8 cellular contexts compared by ENCODE assay signal in genomic region chr11:129280027-129280811, GRCh38.
DNase-seq lines count a peak whose midpoint lies in the region; ATAC-seq, FAIRE-seq and TF ChIP-seq lines count a peak whose summit lies in the region.

No MANE protein-coding gene starts in this region.

- DNase-seq in H54 (ENCODE audit: insufficient read length, low spot score), result no peak
- DNase-seq in NT2/D1 (ENCODE audit: low read depth, low spot score), result no peak
- no peak for DNase-seq in body of pancreas
- DNase-seq in mesenchymal stem cell, result peak; percentile 12
- no peak for DNase-seq in thoracic aorta (ENCODE audit: low spot score)
- DNase-seq in NAMALWA (ENCODE audit: low spot score), result no peak
- no peak for DNase-seq in NK-92 treated with Interleukin-12 subunit alpha and Interleukin-12 subunit beta, amount 100 ng/mL, for 24 hours (lab: John Stamatoyannopoulos, UW)
- DNase-seq in NCI-H128 (lab: John Stamatoyannopoulos, UW; ENCODE audit: unreplicated experiment), result no peak

- H2BK120ac ChIP-seq in mesenchymal stem cell (ENCODE audit: low read depth, low read length), result peak overlapping the region; percentile 44

- peaks cover 30% of the 10 kb centered on the region for H3K27me3 ChIP-seq in NT2/D1 (ENCODE audit: insufficient read depth, insufficient read length)
- no peaks in the 10 kb centered on the region for H3K27me3 ChIP-seq in body of pancreas
- H3K27me3 ChIP-seq in mesenchymal stem cell (ENCODE audit: control insufficient read depth in 1 of 2, insufficient read depth in 1 of 2, low read length in 2 of 2), result no peaks in the 10 kb centered on the region
- H3K27me3 ChIP-seq in thoracic aorta (replicated peaks; ENCODE audit: insufficient read depth), result no peaks in the 10 kb centered on the region

- H3K9ac ChIP-seq in NT2/D1 (ENCODE audit: insufficient read length, low read depth), result peak overlapping the region; percentile 76
- peak overlapping the region; percentile 81 for H3K9ac ChIP-seq in mesenchymal stem cell (ENCODE audit: low read length)

- peak overlapping the region; percentile 54 for H3K4me3 ChIP-seq in NT2/D1 (ENCODE audit: insufficient read length, low read depth)
- H3K4me3 ChIP-seq in body of pancreas, result peak overlapping the region; percentile 13 to 61
- H3K4me3 ChIP-seq in mesenchymal stem cell (ENCODE audit: insufficient read depth in 1 of 2, low read depth in 1 of 2, low read length in 2 of 2), result peak overlapping the region; percentile 80 to 82
- peak overlapping the region; percentile 69 for H3K4me3 ChIP-seq in thoracic aorta

- H3K18ac ChIP-seq in mesenchymal stem cell (ENCODE audit: low read depth in 1 of 2, low read length in 2 of 2), result peak overlapping the region in 1 of 2 experiments; percentile 46

- ATAC-seq in body of pancreas, result no peak
- no peak for ATAC-seq in thoracic aorta (ENCODE audit: insufficient number of reproducible peaks, low FRiP score, low read depth)

- TF ChIP-seq CTCF in body of pancreas (IDR thresholded peaks at IDR 0.05), result no peak
- TF ChIP-seq CTCF in thoracic aorta (IDR thresholded peaks at IDR 0.05), result no peak

- H3K23ac ChIP-seq in mesenchymal stem cell (ENCODE audit: low read length in 2 of 2), result peak overlapping the region in 1 of 2 experiments; percentile 26

- TF ChIP-seq POLR2A in H54 (IDR thresholded peaks at IDR 0.05; ENCODE audit: low read depth, low read length) (no peak), body of pancreas (IDR thresholded peaks at IDR 0.05) (no peak)

- 19 to 24% methylated on average over 16 of the region's 16 CpGs for WGBS in body of pancreas, 2 donors
- 37% methylated on average over 12 of the region's 16 CpGs for WGBS in mesenchymal stem cell

- intact Hi-C loops in body of pancreas (cut with DNase I), result no loop called here

- H4K8ac ChIP-seq in mesenchymal stem cell (ENCODE audit: low read length), result peak overlapping the region; percentile 66

- H2AK5ac ChIP-seq in mesenchymal stem cell (ENCODE audit: low read length, severe bottlenecking), result no peak overlapping the region

- H2BK15ac ChIP-seq in mesenchymal stem cell (ENCODE audit: low read depth, poor library complexity, severe bottlenecking), result peak overlapping the region; percentile 74

- H3K14ac ChIP-seq in mesenchymal stem cell (ENCODE audit: low read length in 2 of 2), result peak overlapping the region in 1 of 2 experiments; percentile 18

- peak overlapping the region in 1 of 2 experiments; percentile 41 for H3K4ac ChIP-seq in mesenchymal stem cell (ENCODE audit: low read depth in 1 of 2, low read length in 2 of 2)

- H3K36me3 ChIP-seq in NT2/D1 (ENCODE audit: insufficient read depth, insufficient read length, low read length) (no peaks in the 10 kb centered on the region), body of pancreas (replicated peaks in 1 of 2; ENCODE audit: insufficient read depth in 1 of 2, low read depth in 2 of 2) (no peaks in the 10 kb centered on the region), mesenchymal stem cell (ENCODE audit: control insufficient read depth in 1 of 2, insufficient read depth in 2 of 2, low read depth in 1 of 2, low read length in 2 of 2) (no peaks in the 10 kb centered on the region), thoracic aorta (no peaks in the 10 kb centered on the region)

- peak overlapping the region; percentile 90 for H2AFZ ChIP-seq in mesenchymal stem cell (ENCODE audit: low read depth, low read length)

- peak overlapping the region in 1 of 2 experiments; percentile 54 for H2BK12ac ChIP-seq in mesenchymal stem cell (ENCODE audit: low read length in 2 of 2)

- FAIRE-seq in H54 (lab: Jason Lieb, UNC), result peak; percentile 27

- H3K9me3 ChIP-seq in NT2/D1 (ENCODE audit: insufficient read depth, low read length) (no peaks in the 10 kb centered on the region), body of pancreas (no peaks in the 10 kb centered on the region), mesenchymal stem cell (ENCODE audit: control insufficient read depth, low read length) (no peaks in the 10 kb centered on the region), thoracic aorta (no peaks in the 10 kb centered on the region)

- peak overlapping the region; percentile 98 for H3K4me2 ChIP-seq in mesenchymal stem cell (ENCODE audit: low read length, poor library complexity, severe bottlenecking)

- no peak overlapping the region for H4K91ac ChIP-seq in mesenchymal stem cell (ENCODE audit: low read length)

- H2BK5ac ChIP-seq in mesenchymal stem cell (ENCODE audit: low read depth, low read length, poor library complexity, severe bottlenecking), result no peak overlapping the region

- H3K79me1 ChIP-seq in mesenchymal stem cell (replicated peaks; ENCODE audit: low read length, poor library complexity, severe bottlenecking), result peaks cover 6% of the 10 kb centered on the region

- H3K27ac ChIP-seq in body of pancreas (peak overlapping the region; percentile 33 to 62 (median 40)), mesenchymal stem cell (ENCODE audit: low read length, poor library complexity, severe bottlenecking) (no peak overlapping the region), thoracic aorta (no peak overlapping the region)

- H3K4me1 ChIP-seq in NT2/D1 (ENCODE audit: insufficient read depth, insufficient read length) (peaks cover 3% of the 10 kb centered on the region), body of pancreas (peaks cover 60% of the 10 kb centered on the region), mesenchymal stem cell (ENCODE audit: control insufficient read depth, insufficient read depth, low read depth, low read length) (peaks cover 10% of the 10 kb centered on the region), thoracic aorta (ENCODE audit: control insufficient read depth in 1 of 2, low read depth in 2 of 2) (peaks cover 5 to 35% of the 10 kb centered on the region in 2 donors)

Comparison
In these comparisons a context has a peak if more than half of its experiments do, and no peak if none do; other contexts are left out.
1. H3K27ac ChIP-seq: peak in body of pancreas (4 of 4); none in mesenchymal stem cell (single experiment) and thoracic aorta (0 of 2).
2. Peak in every context shown above with its lines, with median percentiles within 50 percentile points of each other: H3K4me3 ChIP-seq.